ENCODE assay signal across 1 cellular context in the genomic region with DNA sequence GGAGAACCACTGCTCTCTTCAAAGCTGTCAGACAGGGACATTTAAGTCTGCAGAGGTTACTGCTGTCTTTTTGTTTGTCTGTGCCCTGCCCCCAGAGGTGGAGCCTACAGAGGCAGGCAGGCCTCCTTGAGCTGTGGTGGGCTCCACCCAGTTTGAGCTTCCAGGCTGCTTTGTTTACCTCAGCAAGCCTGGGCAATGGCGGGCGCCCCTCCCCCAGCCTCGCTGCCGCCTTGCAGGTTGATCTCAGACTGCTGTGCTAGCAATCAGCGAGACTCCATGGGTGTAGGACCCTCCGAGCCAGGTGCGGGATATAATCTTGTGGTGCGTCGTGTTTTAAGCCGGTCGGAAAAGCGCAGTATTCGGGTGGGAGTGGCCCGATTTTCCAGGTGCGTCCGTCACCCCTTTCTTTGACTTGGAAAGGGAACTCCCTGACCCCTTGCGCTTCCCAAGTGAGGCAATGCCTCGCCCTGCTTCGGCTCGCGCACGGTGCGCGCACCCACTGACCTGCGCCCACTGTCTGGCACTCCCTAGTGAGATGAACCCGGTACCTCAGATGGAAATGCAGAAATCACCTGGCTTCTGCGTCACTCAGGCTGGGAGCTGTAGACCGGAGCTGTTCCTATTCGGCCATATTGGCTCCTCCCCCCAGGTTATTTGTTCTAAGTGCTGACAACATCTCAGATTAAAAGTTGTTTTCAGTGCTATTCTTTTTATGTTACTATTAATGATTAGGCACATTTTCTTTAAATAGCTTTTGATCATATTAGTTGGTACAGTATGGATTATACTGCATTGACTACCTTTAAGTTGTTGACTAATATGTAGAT.
A peak's percentile ranks its signal among the peaks of the same experiment; 100 is the strongest.
TF ChIP-seq lines count a peak whose summit lies in the region.

No MANE protein-coding gene starts in this region.

TF ChIP-seq in H1, 55 proteins besides CTCF, POLR2A, EP300 and RAD21:
- TF ChIP-seq YY1 (IDR thresholded peaks at IDR 0.05; ENCODE audit: low read depth, low read length) (peak; percentile 70; the same call in 1 of the 2 replicates), TAF1 (IDR thresholded peaks at IDR 0.05; ENCODE audit: low read depth, low read length) (peak; percentile 58)
